ENCODE assay signal across 20 cellular contexts in the genomic region with DNA sequence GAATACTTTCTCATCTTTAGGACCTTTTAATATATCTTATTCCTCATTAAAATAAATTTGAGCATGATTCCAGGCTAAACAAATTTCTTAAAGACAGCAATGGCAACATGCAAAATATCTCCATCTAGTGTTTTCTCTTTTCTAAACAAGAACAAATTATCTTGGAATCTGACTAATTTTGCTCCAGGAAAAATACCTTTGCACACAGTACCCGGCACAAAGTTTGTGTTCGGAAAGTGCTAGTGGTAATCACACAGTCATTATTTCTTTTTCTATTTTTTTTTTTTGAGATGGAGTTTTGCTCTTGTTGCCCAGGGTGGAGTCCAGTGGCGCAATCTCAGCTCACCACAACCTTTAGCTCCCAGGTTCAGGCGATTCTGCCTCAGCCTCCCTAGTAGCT. TPM values are rescaled to one million over a fixed set of nuclear protein-coding genes. Genes with fewer than 3 reads are reported as not detected.
DNase-seq lines count a peak whose midpoint lies in the region; ATAC-seq and TF ChIP-seq lines count a peak whose summit lies in the region.
"Had no signal": no experiment of that assay in that cellular context is flagged by ENCODE, and none has a peak within 500 bp of the region (broad histone marks: within the 10 kb centered on the region; RNA-seq: fewer than 3 reads in every experiment).

No MANE protein-coding gene starts in this region.

- H3K4me3 Mint-ChIP-seq in T-helper 17 cell: no peak overlapping the region
- H3K4me3 Mint-ChIP-seq: CD8-positive, alpha-beta T cell had no signal

- H3K79me1 ChIP-seq in trophoblast cell (ENCODE audit: low read length): peaks cover 2% of the 10 kb centered on the region

- no peak overlapping the region for H2BK5ac ChIP-seq in trophoblast cell (ENCODE audit: low read depth, low read length, poor library complexity)

- peak; percentile 11 for TF ChIP-seq CTCF in foreskin keratinocyte (conservative IDR thresholded peaks at IDR 0.05)

- H2AK5ac ChIP-seq in trophoblast cell (ENCODE audit: low read length): no peak overlapping the region

- ATAC-seq in T-helper 17 cell: no peak
- no peak for ATAC-seq in foreskin keratinocyte
- ATAC-seq in left ventricle myocardium superior: no peak
- ATAC-seq in GM19463 (IDR thresholded peaks at IDR 0.05; ENCODE audit: unreplicated experiment): no peak
- ATAC-seq: A549; CD8-positive, alpha-beta T cell; GM12878 had no signal

- H3K9me3 ChIP-seq in T-helper 17 cell (ENCODE audit: control insufficient read depth, low read length, poor library complexity, severe bottlenecking) (no peaks in the 10 kb centered on the region), trophoblast cell (ENCODE audit: insufficient read depth, low read depth, low read length) (no peaks in the 10 kb centered on the region)
- H3K9me3 ChIP-seq: A549, Caco-2, HAP-1 had no signal

- H2BK120ac ChIP-seq in trophoblast cell (ENCODE audit: insufficient read depth, low read length, poor library complexity): no peak overlapping the region

- peak overlapping the region; percentile 75 for H3K27ac Mint-ChIP-seq in T-helper 17 cell

- no peak overlapping the region for H3K18ac ChIP-seq in trophoblast cell (ENCODE audit: low read length)

- no CpG with 5 or more reads among the region's 4 CpGs for WGBS in trophoblast cell (ENCODE audit: extremely low coverage, insufficient coverage, insufficient read length)

- no peak overlapping the region for H2AFZ ChIP-seq in trophoblast cell (ENCODE audit: insufficient read depth, low read length, poor library complexity)

- H3K4me2 ChIP-seq in trophoblast cell (ENCODE audit: low read length): no peak overlapping the region
- H3K4me2 ChIP-seq: A549 had no signal

- H3K4me3 ChIP-seq in trophoblast cell (ENCODE audit: low read depth, low read length): no peak overlapping the region
- H3K4me3 ChIP-seq: A549, GM12878, HAP-1 had no signal

- H4K12ac ChIP-seq in trophoblast cell (ENCODE audit: low read depth, low read length): no peak overlapping the region

- H3K36me3 ChIP-seq in trophoblast cell (ENCODE audit: control insufficient read depth in 1 of 2, insufficient read depth in 2 of 2, low read length in 2 of 2): peaks cover 0 to 6% of the 10 kb centered on the region in 2 experiments
- H3K36me3 ChIP-seq: HAP-1 had no signal

- no peak overlapping the region for H4K91ac ChIP-seq in trophoblast cell (ENCODE audit: low read depth, low read length)

- H3K14ac ChIP-seq in trophoblast cell (ENCODE audit: low read length): no peak overlapping the region

- H3K27me3 ChIP-seq in foreskin keratinocyte (no peaks in the 10 kb centered on the region), trophoblast cell (ENCODE audit: insufficient read depth, low read length) (no peaks in the 10 kb centered on the region)

- no peaks in the 10 kb centered on the region for H3K79me2 ChIP-seq in trophoblast cell (ENCODE audit: control insufficient read depth, insufficient read depth, low read length, poor library complexity)

- DNase-seq in EH (ENCODE audit: low read depth): peak; percentile 14
- DNase-seq in T-helper 17 cell: no peak
- DNase-seq in foreskin keratinocyte: no peak
- peak; percentile 57 to 95 for DNase-seq in trophoblast cell
- no peak for DNase-seq in left ventricle myocardium superior
- no peak for DNase-seq in germinal center (ENCODE audit: low spot score)
- DNase-seq in SKM-1 treated with dmso at 0.1 percent for 144 hours (lab: John Stamatoyannopoulos, UW; ENCODE audit: unreplicated experiment): no peak
- DNase-seq: 8988T; C1 segment of cervical spinal cord; Caco-2; CD8-positive, alpha-beta T cell; DMS153; DND-41; EL; GDM1; GOT3 had no signal

- no peaks in the 10 kb centered on the region for H3K36me3 Mint-ChIP-seq in T-helper 17 cell (ENCODE audit: low read depth)

- H4K8ac ChIP-seq in trophoblast cell (ENCODE audit: low read depth, low read length): no peak overlapping the region

- H3K4me1 ChIP-seq in foreskin keratinocyte: no peaks in the 10 kb centered on the region
- H3K4me1 ChIP-seq in trophoblast cell (ENCODE audit: control insufficient read depth in 1 of 2, insufficient read depth in 2 of 2, low read length in 2 of 2): peaks cover 5 to 13% of the 10 kb centered on the region in 2 experiments

- no peak overlapping the region for H3K9ac ChIP-seq in trophoblast cell (ENCODE audit: low read length)

- H3K4me1 Mint-ChIP-seq in T-helper 17 cell: peaks cover 9% of the 10 kb centered on the region

- H3K27ac ChIP-seq in foreskin keratinocyte (no peak overlapping the region), trophoblast cell (ENCODE audit: low read depth, low read length) (no peak overlapping the region)
- H3K27ac ChIP-seq: A549 had no signal

- H3K27me3 Mint-ChIP-seq in T-helper 17 cell: no peaks in the 10 kb centered on the region

- H2BK12ac ChIP-seq in trophoblast cell (ENCODE audit: low read length): no peak overlapping the region

- intact Hi-C loops in left ventricle myocardium superior (cut with micrococcal nuclease): no loop called here

- H3K23ac ChIP-seq in trophoblast cell (ENCODE audit: low read length): no peak overlapping the region

- no peak overlapping the region for H3K4ac ChIP-seq in trophoblast cell (ENCODE audit: low read depth, low read length)

RNA-seq across cellular contexts. Expression of gene EFHC1, which starts 8.2 kb away (rescaled TPM):
- total RNA-seq in T-helper 17 cell: 1 to 10 TPM; 5.3 to 7.5 TPM
- total RNA-seq in foreskin keratinocyte: 18.2 and 18.4 TPM in 2 replicates
- polyA plus RNA-seq in foreskin keratinocyte: 10.6 and 11.4 TPM in 2 replicates
- polyA plus RNA-seq in trophoblast cell (2013): 6.3 and 7.2 TPM in 2 replicates
- 6.2 TPM for total RNA-seq in left ventricle myocardium superior

RNA-seq across cellular contexts. Expression of gene PAQR8, which starts 50.0 kb away (rescaled TPM):
- total RNA-seq in T-helper 17 cell (1 to 10 TPM; 3.6 to 7.7 TPM), foreskin keratinocyte (4.5 and 5.6 TPM in 2 replicates), left ventricle myocardium superior (1.8 TPM)
- polyA plus RNA-seq in foreskin keratinocyte: 2.4 TPM in 2 replicates
- polyA plus RNA-seq in trophoblast cell (2013): 141 and 153 TPM in 2 replicates

Comparison
In these comparisons a context has a peak if more than half of its experiments do, and no peak if none do; other contexts are left out.
1. DNase-seq: peak in EH (single experiment) and trophoblast cell (2 of 2); none in T-helper 17 cell (0 of 3), foreskin keratinocyte (0 of 2), left ventricle myocardium superior (single experiment), germinal center (single experiment) and SKM-1 treated with dmso at 0.1 percent for 144 hours (single experiment).